ENCODE assay signal across 8 cellular contexts in the genomic region with DNA sequence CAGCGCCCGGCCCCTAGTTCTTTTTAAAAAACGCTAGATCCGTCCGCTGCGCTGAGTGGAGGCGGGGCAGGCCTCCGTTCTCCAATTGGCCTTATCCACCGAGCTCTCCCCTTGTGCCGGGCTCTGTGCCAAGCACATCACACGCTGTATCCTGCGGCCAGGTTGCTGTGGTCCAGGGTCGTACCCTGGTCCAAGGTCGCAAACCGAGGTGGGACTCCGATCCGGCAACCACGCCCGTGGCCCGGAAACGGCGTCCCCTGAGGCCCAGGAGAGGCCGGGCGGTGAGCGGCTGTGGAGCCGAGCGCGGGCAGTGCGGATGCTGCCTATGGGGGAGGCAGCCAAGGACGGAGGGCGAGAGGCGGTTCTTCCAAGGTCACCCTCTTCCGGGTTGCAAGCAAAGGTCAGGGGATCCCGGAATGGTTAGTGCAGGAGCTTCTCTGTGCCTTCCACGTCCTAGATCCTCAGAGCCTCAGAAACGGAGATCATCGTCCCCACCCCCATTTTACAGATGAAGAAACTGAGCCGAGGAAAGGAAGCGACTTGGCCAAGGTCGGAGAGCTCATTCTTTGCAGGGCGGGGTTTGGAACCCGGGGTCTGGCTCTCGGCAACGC.
A peak's percentile ranks its signal among the peaks of the same experiment; 100 is the strongest.
DNase-seq lines count a peak whose midpoint lies in the region; ATAC-seq and TF ChIP-seq lines count a peak whose summit lies in the region.

No MANE protein-coding gene starts in this region.

- ATAC-seq in lower lobe of right lung: peak; percentile 9 to 41
- peak; percentile 44 for ATAC-seq in aorta (ENCODE audit: low FRiP score)
- no peak for ATAC-seq in HG02938 (IDR thresholded peaks at IDR 0.05; ENCODE audit: unreplicated experiment)

- 4 to 11% methylated on average over 42 to 44 of the region's 44 CpGs for WGBS in aorta, 2 donors

- peak overlapping the region; percentile 79 for H3K4me2 ChIP-seq in Karpas-422 (ENCODE audit: low read depth, low read length, poor library complexity, severe bottlenecking)

- H3K4me3 ChIP-seq in Karpas-422 (ENCODE audit: low read length): peak overlapping the region; percentile 69
- peak overlapping the region; percentile 37 for H3K4me3 ChIP-seq in brain microvascular endothelial cell (ENCODE audit: low read depth, low read length)
- peak overlapping the region; percentile 46 for H3K4me3 ChIP-seq in lower lobe of right lung
- H3K4me3 ChIP-seq in aorta (ENCODE audit: low read length in 2 of 2): no peak overlapping the region

- no peaks in the 10 kb centered on the region for H3K9me3 ChIP-seq in Karpas-422 (ENCODE audit: low read length)
- no peaks in the 10 kb centered on the region for H3K9me3 ChIP-seq in lower lobe of right lung
- no peaks in the 10 kb centered on the region for H3K9me3 ChIP-seq in aorta (ENCODE audit: control insufficient read depth, low read length)

- H3K9ac ChIP-seq in Karpas-422 (ENCODE audit: low read length): peak overlapping the region; percentile 52

- no peak for TF ChIP-seq CTCF in brain microvascular endothelial cell (IDR thresholded peaks at IDR 0.05; ENCODE audit: low read depth, low read length, missing control alignments)
- TF ChIP-seq CTCF in lower lobe of right lung (IDR thresholded peaks at IDR 0.05): no peak

- no peak overlapping the region for H3K27ac ChIP-seq in Karpas-422 (ENCODE audit: low read length)
- H3K27ac ChIP-seq in brain microvascular endothelial cell: no peak overlapping the region
- no peak overlapping the region for H3K27ac ChIP-seq in lower lobe of right lung
- no peak overlapping the region for H3K27ac ChIP-seq in aorta (ENCODE audit: low read depth in 1 of 2, low read length in 2 of 2)

- H3K9me2 ChIP-seq in Karpas-422 (replicated peaks; ENCODE audit: insufficient read depth, low read length): no peaks in the 10 kb centered on the region

- in situ Hi-C loops in brain microvascular endothelial cell (cut with HindIII; ENCODE audit: low pct_ligation_motif_present, low sequenced_read_pairs): no loop called here

- DNase-seq in activated CD4-positive, alpha-beta T cell treated with anti-CD3 and anti-CD28 coated beads, Interleukin-2, amount 50 U/mL, for 48 hours: peak; percentile 25 to 35
- DNase-seq in activated CD4-positive, alpha-beta T cell treated with anti-CD3 and anti-CD28 coated beads, Interleukin-2, amount 50 U/mL, for 1 hour: no peak
- DNase-seq in Karpas-422: peak; percentile 58
- no peak for DNase-seq in brain microvascular endothelial cell
- DNase-seq in lower lobe of right lung: peak; percentile 49
- DNase-seq in aorta: peak; percentile 63 to 78
- no peak for DNase-seq in NCI-H1417 (lab: John Stamatoyannopoulos, UW)

- H3K27me3 ChIP-seq in Karpas-422 (ENCODE audit: low read length) (no peaks in the 10 kb centered on the region), brain microvascular endothelial cell (replicated peaks) (peaks cover 4% of the 10 kb centered on the region), lower lobe of right lung (ENCODE audit: low read depth) (peaks cover 36% of the 10 kb centered on the region), aorta (ENCODE audit: control insufficient read depth in 1 of 2, insufficient read depth in 2 of 2, low read length in 1 of 2) (no peaks in the 10 kb centered on the region)

- peaks cover 10% of the 10 kb centered on the region; the same call in 1 of the 2 replicates for H4K20me1 ChIP-seq in Karpas-422 (ENCODE audit: insufficient read depth, low read depth, low read length)

- H3K4me1 ChIP-seq in Karpas-422 (ENCODE audit: low read length) (peaks cover 30% of the 10 kb centered on the region), lower lobe of right lung (peaks cover 20% of the 10 kb centered on the region), aorta (ENCODE audit: control insufficient read depth in 1 of 2, insufficient read depth in 2 of 2, low read length in 2 of 2) (no peaks in the 10 kb centered on the region)

- peak overlapping the region; percentile 32; the same call in 1 of the 2 replicates for H2AFZ ChIP-seq in Karpas-422 (ENCODE audit: low read length)

- H3K79me2 ChIP-seq in Karpas-422 (ENCODE audit: low read length): no peaks in the 10 kb centered on the region

- intact Hi-C loops in lower lobe of right lung (cut with DNase I) (no loop called here), aorta (cut with DNase I) (no loop called here)

- H3K36me3 ChIP-seq in Karpas-422 (ENCODE audit: insufficient read depth, low read length) (no peaks in the 10 kb centered on the region; the same call in 1 of the 2 replicates), brain microvascular endothelial cell (replicated peaks) (no peaks in the 10 kb centered on the region), lower lobe of right lung (no peaks in the 10 kb centered on the region), aorta (ENCODE audit: control insufficient read depth in 1 of 2, insufficient read depth in 2 of 2, low read length in 1 of 2) (no peaks in the 10 kb centered on the region)

Comparison
In these comparisons a context has a peak if more than half of its experiments do, and no peak if none do; other contexts are left out.
1. DNase-seq: peak in activated CD4-positive, alpha-beta T cell treated with anti-CD3 and anti-CD28 coated beads, Interleukin-2, amount 50 U/mL, for 48 hours (2 of 2), Karpas-422 (single experiment), lower lobe of right lung (single experiment) and aorta (2 of 2); none in activated CD4-positive, alpha-beta T cell treated with anti-CD3 and anti-CD28 coated beads, Interleukin-2, amount 50 U/mL, for 1 hour (single experiment), brain microvascular endothelial cell (single experiment) and NCI-H1417 (0 of 3).
2. H3K4me3 ChIP-seq: peak in Karpas-422 (single experiment), brain microvascular endothelial cell (single experiment) and lower lobe of right lung (single experiment); none in aorta (0 of 2).